8 cellular contexts compared by ENCODE assay signal in genomic region chr4:6109842-6110560, GRCh38.
A peak's percentile ranks its signal among the peaks of the same experiment; 100 is the strongest.
DNase-seq lines count a peak whose midpoint lies in the region; ATAC-seq, FAIRE-seq and TF ChIP-seq lines count a peak whose summit lies in the region.

No MANE protein-coding gene starts in this region.

- FAIRE-seq in HepG2 (lab: Jason Lieb, UNC): no peak

- no peak for TF ChIP-seq RAD21 in HepG2 (CRISPR knock-in tag; IDR thresholded peaks at IDR 0.05)

- H2AFZ ChIP-seq in HepG2 (ENCODE audit: low read length): no peak overlapping the region

- POLR2A ChIA-PET in WTC11 (lab: Charles Lee): no interaction called here
- POLR2A ChIA-PET in HepG2 (lab: Yijun Ruan, JAX): no interaction called here

- TF ChIP-seq CTCF in WTC11 (IDR thresholded peaks at IDR 0.05): peak; percentile 65; the same call in 1 of the 2 replicates
- 0 out of 2 replicates have a peak, but pooled peaks have one; percentile 5 for TF ChIP-seq CTCF in HepG2 (CRISPR knock-in tag; IDR thresholded peaks at IDR 0.05)
- no peak for TF ChIP-seq CTCF in gastrocnemius medialis (IDR thresholded peaks at IDR 0.05 in 4 of 5, conservative IDR thresholded peaks at IDR 0.05 in 1 of 5)
- no peak for TF ChIP-seq CTCF in natural killer cell (IDR thresholded peaks at IDR 0.05)

- H3K4me1 ChIP-seq in HepG2 (ENCODE audit: insufficient read depth, low read length) (no peaks in the 10 kb centered on the region), gastrocnemius medialis (no peaks in the 10 kb centered on the region)

- H3K27me3 Mint-ChIP-seq in WTC11 (ENCODE audit: low read depth) (peaks cover 11% of the 10 kb centered on the region), natural killer cell (ENCODE audit: low read depth in 2 of 2) (peaks cover 10 to 12% of the 10 kb centered on the region in 2 donors)

- H3K27me3 ChIP-seq in HepG2 (ENCODE audit: control insufficient read depth in 1 of 2, insufficient read depth in 2 of 2, low read length in 2 of 2) (peaks cover 11 to 29% of the 10 kb centered on the region in 2 experiments; a peak in 4 of 5 replicates), gastrocnemius medialis (peaks cover 0 to 2% (median 0%) of the 10 kb centered on the region in 3 donors)

- intact Hi-C loops in HepG2 (cut with micrococcal nuclease; ENCODE audit: unreplicated experiment) (no loop called here), gastrocnemius medialis (cut with DNase I; ENCODE audit: low total_unique reads) (no loop called here), natural killer cell (cut with micrococcal nuclease) (no loop called here)

- no peak for TF ChIP-seq POLR2A in HepG2 (IDR thresholded peaks at IDR 0.05; ENCODE audit: insufficient read depth in 1 of 2, low read depth in 2 of 2, low read length in 2 of 2)
- no peak for TF ChIP-seq POLR2A in gastrocnemius medialis (IDR thresholded peaks at IDR 0.05)

- TF ChIP-seq EP300 in HepG2 (IDR thresholded peaks at IDR 0.05; ENCODE audit: low read depth in 2 of 2, low read length in 2 of 2) (no peak), HepG2 (CRISPR knock-in tag; IDR thresholded peaks at IDR 0.05; ENCODE audit: borderline replicate concordance) (no peak)

- H3K27ac ChIP-seq in HepG2 (ENCODE audit: extremely low read length, insufficient read depth, low read length): no peak overlapping the region
- no peak overlapping the region for H3K27ac ChIP-seq in gastrocnemius medialis

- H3K36me3 Mint-ChIP-seq in WTC11 (no peaks in the 10 kb centered on the region), natural killer cell (no peaks in the 10 kb centered on the region)

- in situ Hi-C loops in HepG2 (cut with HindIII; ENCODE audit: extremely low pct_ligation_motif_present, low pct_unique_long_range_greater_than_20kb) (no loop called here), gastrocnemius medialis (cut with MboI; ENCODE audit: low sequenced_read_pairs in 4 of 4) (no loop called here)

- no peaks in the 10 kb centered on the region for H3K79me2 ChIP-seq in HepG2 (ENCODE audit: insufficient read depth, low read length)

- DNase-seq in D341Med (ENCODE audit: low spot score): peak; percentile 59
- peak; percentile 7 for DNase-seq in HK-2 (ENCODE audit: unreplicated experiment)
- DNase-seq in WTC11 (ENCODE audit: low spot score): peak; percentile 85
- DNase-seq in HepG2 (ENCODE audit: low spot score): peak; percentile 7
- DNase-seq in gastrocnemius medialis: no peak
- no peak for DNase-seq in natural killer cell

- H3K9ac ChIP-seq in HepG2 (ENCODE audit: insufficient read depth, low read depth, low read length): no peak overlapping the region

- CTCF ChIA-PET in WTC11 (lab: Charles Lee): interaction anchor here (0.9 to 3.1 kb wide), 19 partner anchors 9 to 221 kb away, joined by 3 to 13 read pairs (median 4); partner anchors contain the start of gene JAKMIP1
- CTCF ChIA-PET in HepG2 (lab: Yijun Ruan, JAX; ENCODE audit: low intra/inter-chr PET ratio, low total read pairs): no interaction called here

- WGBS in HepG2 (ENCODE audit: low lambda C conversion rate): 3% methylated on average over 3 of the region's 13 CpGs

- H3K27ac Mint-ChIP-seq in WTC11 (no peak overlapping the region), natural killer cell (no peak overlapping the region)

- no peaks in the 10 kb centered on the region for H3K9me3 Mint-ChIP-seq in WTC11
- no peaks in the 10 kb centered on the region for H3K9me3 Mint-ChIP-seq in natural killer cell

- peaks cover 21% of the 10 kb centered on the region for H3K4me1 Mint-ChIP-seq in WTC11
- H3K4me1 Mint-ChIP-seq in natural killer cell: peaks cover 0 to 13% of the 10 kb centered on the region in 2 donors

- H3K9me3 ChIP-seq in HepG2 (ENCODE audit: low read length) (no peaks in the 10 kb centered on the region), gastrocnemius medialis (no peaks in the 10 kb centered on the region)

- no peak overlapping the region for H3K4me3 ChIP-seq in HepG2 (replicated peaks in 1 of 3; ENCODE audit: insufficient read depth in 1 of 3, low read depth in 2 of 3, low read length in 3 of 3)
- H3K4me3 ChIP-seq in gastrocnemius medialis: no peak overlapping the region

- no peak overlapping the region for H3K4me3 Mint-ChIP-seq in WTC11
- no peak overlapping the region for H3K4me3 Mint-ChIP-seq in natural killer cell

- BruUV-seq in HepG2 (replicated peaks; lab: Mats Ljungman, UMichigan): no TSS peak

- H3K36me3 ChIP-seq in HepG2 (replicated peaks in 1 of 2; ENCODE audit: control insufficient read depth in 1 of 2, insufficient read depth in 2 of 2, low read length in 2 of 2) (no peaks in the 10 kb centered on the region), gastrocnemius medialis (no peaks in the 10 kb centered on the region)

- H4K20me1 ChIP-seq in HepG2 (ENCODE audit: insufficient read depth, low read length): 0 out of 2 replicates have a peak, but pooled peaks cover 4% of the 10 kb centered on the region

- H3K4me2 ChIP-seq in HepG2 (ENCODE audit: low read depth, low read length): no peak overlapping the region

- ATAC-seq in WTC11 (peak; percentile 99), HepG2 (peak; percentile 87), gastrocnemius medialis (no peak), natural killer cell (no peak), GM21786 (IDR thresholded peaks at IDR 0.05; ENCODE audit: unreplicated experiment) (no peak), GM18907 (IDR thresholded peaks at IDR 0.05; ENCODE audit: unreplicated experiment) (no peak)

TF ChIP-seq in WTC11, 78 proteins besides CTCF, POLR2A, EP300 and RAD21 (continues in another document):
- TF ChIP-seq FOXP1 (CRISPR knock-in tag; IDR thresholded peaks at IDR 0.05; ENCODE audit: borderline replicate concordance) (no peak), NR3C1 (CRISPR knock-in tag; conservative IDR thresholded peaks at IDR 0.05; ENCODE audit: low read depth) (no peak), HMGXB4 (CRISPR knock-in tag; IDR thresholded peaks at IDR 0.05) (0 out of 2 replicates have a peak, but pooled peaks have one; percentile 37), E2F5 (CRISPR knock-in tag; IDR thresholded peaks at IDR 0.05) (no peak), ZNF232 (CRISPR knock-in tag; IDR thresholded peaks at IDR 0.05) (no peak)

TF ChIP-seq in HepG2, 621 proteins besides CTCF, POLR2A, EP300 and RAD21:
- TF ChIP-seq CEBPB (IDR thresholded peaks at IDR 0.05; ENCODE audit: borderline replicate concordance, low read depth, low read length): peak; percentile 75; the same call in 1 of the 2 replicates
- no peak for TF ChIP-seq ATRX (CRISPR knock-in tag; IDR thresholded peaks at IDR 0.05; ENCODE audit: borderline replicate concordance)
- no peak for TF ChIP-seq TEAD3 (CRISPR knock-in tag; optimal IDR thresholded peaks at IDR 0.05; ENCODE audit: borderline replicate concordance)
- no peak for TF ChIP-seq ATF5 (CRISPR knock-in tag; IDR thresholded peaks at IDR 0.05; ENCODE audit: low read depth)
- TF ChIP-seq ZFAT (CRISPR knock-in tag; conservative IDR thresholded peaks at IDR 0.05): no peak
- TF ChIP-seq YEATS4 (CRISPR knock-in tag; IDR thresholded peaks at IDR 0.05; ENCODE audit: borderline replicate concordance): no peak
- TF ChIP-seq CEBPG (CRISPR knock-in tag; IDR thresholded peaks at IDR 0.05): peak; percentile 83
- TF ChIP-seq CENPT (CRISPR knock-in tag; IDR thresholded peaks at IDR 0.05; ENCODE audit: low read depth): no peak
- no peak for TF ChIP-seq FOXK1 (CRISPR knock-in tag; IDR thresholded peaks at IDR 0.05; ENCODE audit: borderline replicate concordance, low read depth)
- no peak for TF ChIP-seq NAIF1 (CRISPR knock-in tag; IDR thresholded peaks at IDR 0.05; ENCODE audit: borderline replicate concordance)

Comparison
In these comparisons a context has a peak if more than half of its experiments do, and no peak if none do; other contexts are left out.
1. DNase-seq: peak in D341Med (single experiment), HK-2 (single experiment), WTC11 (single experiment) and HepG2 (single experiment); none in gastrocnemius medialis (0 of 2) and natural killer cell (single experiment).
2. ATAC-seq: peak in WTC11 (single experiment) and HepG2 (single experiment); none in gastrocnemius medialis (0 of 2), natural killer cell (0 of 3), GM21786 (single experiment) and GM18907 (single experiment).
3. CTCF ChIP-seq: peak in WTC11 (single experiment) and HepG2 (single experiment); none in gastrocnemius medialis (0 of 5) and natural killer cell (single experiment).